3 cellular contexts compared by ENCODE assay signal in the genomic region with DNA sequence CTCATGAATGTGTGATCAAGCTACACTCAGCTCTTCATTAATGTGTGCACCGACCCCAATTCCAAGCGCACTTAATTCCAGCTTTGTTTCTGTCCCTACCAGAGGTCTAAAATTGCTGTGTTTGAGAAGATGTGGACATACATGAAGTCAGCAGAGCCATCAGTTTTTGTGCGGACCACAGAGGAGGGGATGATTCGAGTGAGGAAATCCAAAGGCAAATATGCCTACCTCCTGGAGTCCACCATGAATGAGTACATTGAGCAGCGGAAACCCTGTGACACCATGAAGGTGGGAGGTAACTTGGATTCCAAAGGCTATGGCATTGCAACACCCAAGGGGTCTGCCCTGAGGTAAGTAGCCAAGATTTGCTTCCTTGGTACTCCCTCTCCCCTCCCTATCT.
"Had no signal": no experiment of that assay in that cellular context is flagged by ENCODE, and none has a peak within 500 bp of the region (broad histone marks: within the 10 kb centered on the region; RNA-seq: fewer than 3 reads in every experiment).

No MANE protein-coding gene starts in this region.

- H3K4me3 ChIP-seq: GM12878 had no signal

- DNase-seq: GDM1, GF-D8 had no signal

- ATAC-seq: GM12878 had no signal
